In the genomic region with DNA sequence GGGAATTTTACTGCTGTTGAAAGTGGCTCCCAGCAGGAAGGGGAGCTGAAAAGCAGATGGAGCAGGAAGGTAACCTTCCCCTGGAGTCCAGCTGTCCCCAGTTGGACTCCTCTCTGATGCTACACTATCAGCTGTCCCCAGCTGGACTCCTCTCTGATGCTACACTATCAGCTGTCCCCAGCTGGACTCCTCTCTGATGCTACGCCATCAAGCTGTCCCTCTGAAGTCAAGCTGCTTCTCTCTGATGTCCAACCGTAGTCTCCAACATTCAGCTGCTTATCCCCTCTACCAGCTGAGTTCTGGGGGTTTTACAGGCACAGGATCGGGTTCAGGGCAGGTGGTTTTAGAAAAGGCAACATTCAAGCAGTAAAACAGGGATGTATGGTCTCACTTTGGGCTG, we compare ENCODE assay signal across 27 cellular contexts. TPM values are rescaled to one million over a fixed set of nuclear protein-coding genes. Genes with fewer than 3 reads are reported as not detected.
"Had no signal": no experiment of that assay in that cellular context is flagged by ENCODE, and none has a peak within 500 bp of the region (broad histone marks: within the 10 kb centered on the region; RNA-seq: fewer than 3 reads in every experiment).

No MANE protein-coding gene starts in this region.

- H3K4me3 ChIP-seq: coronary artery, dorsolateral prefrontal cortex, esophagus squamous epithelium, gastrocnemius medialis, heart right ventricle, left ventricle myocardium inferior, lower lobe of right lung, mucosa of descending colon had no signal

- H3K4me3 Mint-ChIP-seq: immature natural killer cell; mesothelial cell of epicardium; naive B cell; naive thymus-derived CD8-positive, alpha-beta T cell had no signal

- DNase-seq: dermis blood vessel endothelial cell; dorsolateral prefrontal cortex; effector CD4-positive, alpha-beta T cell; effector memory CD4-positive, alpha-beta T cell; esophagus squamous epithelium; foreskin fibroblast; foreskin melanocyte; gastrocnemius medialis; glutamatergic neuron; head of caudate nucleus; heart right ventricle; hypothalamus; immature natural killer cell; islet precursor cell; kidney; kidney glomerular epithelial cell; left colon; left ventricle myocardium inferior; lower lobe of right lung; mesenchymal stem cell; mucosa of descending colon; naive B cell; naive thymus-derived CD8-positive, alpha-beta T cell had no signal

- H3K27me3 ChIP-seq: dorsolateral prefrontal cortex, esophagus squamous epithelium, gastrocnemius medialis, heart right ventricle had no signal

- H3K27ac ChIP-seq: coronary artery, dorsolateral prefrontal cortex, gastrocnemius medialis, heart right ventricle, left ventricle myocardium inferior, lower lobe of right lung had no signal

- H3K9me3 ChIP-seq: gastrocnemius medialis had no signal

- H3K36me3 ChIP-seq: esophagus squamous epithelium, gastrocnemius medialis, heart right ventricle, left ventricle myocardium inferior, lower lobe of right lung had no signal

- H3K27ac Mint-ChIP-seq: immature natural killer cell; mesothelial cell of epicardium; naive B cell; naive thymus-derived CD8-positive, alpha-beta T cell had no signal

- H3K4me1 ChIP-seq: gastrocnemius medialis, heart right ventricle, left ventricle myocardium inferior, lower lobe of right lung had no signal

- H3K4me1 Mint-ChIP-seq: naive B cell had no signal

RNA-seq across cellular contexts. Expression of a gene that starts 37.4 kb away (rescaled TPM):
- total RNA-seq: gastrocnemius medialis, glomerular endothelial cell, lung microvascular endothelial cell had no signal
